ENCODE assay signal across 8 cellular contexts in the genomic region with DNA sequence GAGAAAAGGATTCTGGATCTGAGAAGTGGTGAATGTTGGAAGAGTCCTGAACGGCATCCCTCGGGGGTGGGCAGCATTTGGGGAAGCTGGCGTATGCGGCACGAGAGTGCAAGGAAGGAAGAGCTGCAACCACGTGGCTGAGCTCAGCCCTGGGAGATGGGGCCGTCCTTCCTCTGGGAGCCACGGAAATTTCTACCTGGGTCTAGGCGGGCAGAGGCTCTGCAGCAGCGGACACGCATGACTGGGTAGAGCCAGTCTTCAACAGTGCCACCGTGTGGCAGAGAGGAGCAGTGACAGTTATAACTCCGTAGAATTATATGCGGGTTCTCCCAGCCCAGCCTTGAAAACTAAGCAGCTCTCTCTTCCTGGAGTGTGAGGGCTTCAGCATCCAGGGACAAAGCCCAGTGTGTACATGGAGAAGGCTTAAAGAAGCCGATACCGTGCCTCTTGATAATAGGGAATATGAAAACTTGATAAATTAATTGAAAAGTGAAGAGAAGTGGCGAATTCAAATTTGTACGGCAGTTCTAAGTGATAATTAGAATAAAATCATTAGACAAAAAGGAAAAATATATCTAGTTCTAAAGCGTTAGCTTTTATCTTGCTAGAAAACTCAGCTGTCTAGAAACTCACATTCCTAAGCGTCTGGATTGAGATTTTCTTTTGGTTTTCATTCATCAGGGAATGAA.
DNase-seq lines count a peak whose midpoint lies in the region; ATAC-seq and TF ChIP-seq lines count a peak whose summit lies in the region.

No MANE protein-coding gene starts in this region.

- intact Hi-C loops in left ventricle myocardium inferior (cut with micrococcal nuclease): loop anchor here (10.0 kb wide), 2 partner anchors 88 to 328 kb away; no protein-coding TSS in a partner anchor
- intact Hi-C loops in psoas muscle (cut with DNase I): loop anchor here (5.0 kb wide), 2 partner anchors 326 to 401 kb away; no protein-coding TSS in a partner anchor

- H3K9me3 Mint-ChIP-seq in activated naive CD8-positive, alpha-beta T cell treated with anti-CD3 and anti-CD28 coated beads for 36 hours: no peaks in the 10 kb centered on the region

- H3K27ac ChIP-seq in left ventricle myocardium inferior (replicated peaks) (no peak overlapping the region), psoas muscle (no peak overlapping the region)

- H3K36me3 ChIP-seq in MG63: no peaks in the 10 kb centered on the region
- H3K36me3 ChIP-seq in left ventricle myocardium inferior: no peaks in the 10 kb centered on the region
- H3K36me3 ChIP-seq in psoas muscle (ENCODE audit: insufficient read depth in 1 of 2, low read depth in 1 of 2): no peaks in the 10 kb centered on the region

- no peak overlapping the region for H3K4me3 ChIP-seq in MG63
- peak overlapping the region; percentile 45 for H3K4me3 ChIP-seq in left ventricle myocardium inferior
- no peak overlapping the region for H3K4me3 ChIP-seq in psoas muscle

- peaks cover 47% of the 10 kb centered on the region for H3K27me3 Mint-ChIP-seq in activated naive CD8-positive, alpha-beta T cell treated with anti-CD3 and anti-CD28 coated beads for 36 hours

- DNase-seq in ELR (ENCODE audit: low read depth): peak; percentile 51
- peak; percentile 67 for DNase-seq in H4 (ENCODE audit: low spot score)
- peak; percentile 6 for DNase-seq in MG63
- peak; percentile 67 for DNase-seq in SK-N-DZ (ENCODE audit: low spot score)
- peak; percentile 34 for DNase-seq in activated naive CD8-positive, alpha-beta T cell treated with anti-CD3 and anti-CD28 coated beads for 36 hours
- DNase-seq in left ventricle myocardium inferior: peak; percentile 51
- peak; percentile 55 to 68 for DNase-seq in psoas muscle

- ATAC-seq in psoas muscle (peak; percentile 54 to 88 (median 76)), GM18517 (IDR thresholded peaks at IDR 0.05; ENCODE audit: unreplicated experiment) (no peak)

- H3K4me1 ChIP-seq in left ventricle myocardium inferior (peaks cover 9% of the 10 kb centered on the region), psoas muscle (no peaks in the 10 kb centered on the region)

- no peaks in the 10 kb centered on the region for H3K9me3 ChIP-seq in MG63
- no peaks in the 10 kb centered on the region for H3K9me3 ChIP-seq in left ventricle myocardium inferior (replicated peaks)
- no peaks in the 10 kb centered on the region for H3K9me3 ChIP-seq in psoas muscle

- WGBS in psoas muscle, 3 donors: 19 to 22% (median 20%) methylated on average over 20 of the region's 20 CpGs

- H3K27ac Mint-ChIP-seq in activated naive CD8-positive, alpha-beta T cell treated with anti-CD3 and anti-CD28 coated beads for 36 hours: no peak overlapping the region

- peaks cover 4% of the 10 kb centered on the region for H3K4me1 Mint-ChIP-seq in activated naive CD8-positive, alpha-beta T cell treated with anti-CD3 and anti-CD28 coated beads for 36 hours

- H3K36me3 Mint-ChIP-seq in activated naive CD8-positive, alpha-beta T cell treated with anti-CD3 and anti-CD28 coated beads for 36 hours: no peaks in the 10 kb centered on the region

- no peaks in the 10 kb centered on the region for H3K27me3 ChIP-seq in MG63
- peaks cover 17% of the 10 kb centered on the region for H3K27me3 ChIP-seq in left ventricle myocardium inferior (ENCODE audit: low read depth)
- peaks cover 0 to 8% (median 0%) of the 10 kb centered on the region in 3 donors for H3K27me3 ChIP-seq in psoas muscle (ENCODE audit: insufficient read depth in 3 of 3, low read length in 2 of 3)

- H3K4me3 Mint-ChIP-seq in activated naive CD8-positive, alpha-beta T cell treated with anti-CD3 and anti-CD28 coated beads for 36 hours: no peak overlapping the region

- peak; percentile 93 for TF ChIP-seq CTCF in left ventricle myocardium inferior (IDR thresholded peaks at IDR 0.05; ENCODE audit: borderline replicate concordance)
- peak; percentile 63 for TF ChIP-seq CTCF in psoas muscle (IDR thresholded peaks at IDR 0.05)

Comparison
In these comparisons a context has a peak if more than half of its experiments do, and no peak if none do; other contexts are left out.
1. DNase-seq: peak in every context shown above with its lines; median percentile 67 in H4; 67 in SK-N-DZ; 62 in psoas muscle; 51 in ELR; 51 in left ventricle myocardium inferior; 34 in activated naive CD8-positive, alpha-beta T cell treated with anti-CD3 and anti-CD28 coated beads for 36 hours; 6 in MG63.